Comparison of ENCODE assay signal across 8 cellular contexts in genomic region chrX:100895365-100896075, GRCh38. TPM values are rescaled to one million over a fixed set of nuclear protein-coding genes. Genes with fewer than 3 reads are reported as not detected.
DNase-seq lines count a peak whose midpoint lies in the region; ATAC-seq and TF ChIP-seq lines count a peak whose summit lies in the region.

No MANE protein-coding gene starts in this region.

- H3K4me2 ChIP-seq in fibroblast of lung (ENCODE audit: extremely low read depth, insufficient read depth, low read length), result no peak overlapping the region

- H4K20me1 ChIP-seq in fibroblast of lung (ENCODE audit: control insufficient read depth, extremely low read depth, insufficient read depth, low read length), result no peaks in the 10 kb centered on the region

- no peaks in the 10 kb centered on the region for H3K27me3 ChIP-seq in fibroblast of lung (ENCODE audit: control insufficient read depth, insufficient read depth, low read length)

- no peaks in the 10 kb centered on the region for H3K36me3 ChIP-seq in fibroblast of lung (ENCODE audit: control insufficient read depth, insufficient read depth, low read length)

- no peaks in the 10 kb centered on the region for H3K79me2 ChIP-seq in fibroblast of lung (ENCODE audit: control insufficient read depth, insufficient read depth, low read length)

- H2AFZ ChIP-seq in fibroblast of lung (ENCODE audit: low read length), result no peak overlapping the region

- ATAC-seq in HG03469 (IDR thresholded peaks at IDR 0.05; ENCODE audit: unreplicated experiment) (peak; percentile 46), GM21526 (IDR thresholded peaks at IDR 0.05; ENCODE audit: low FRiP score, unreplicated experiment) (no peak)

- H3K9ac ChIP-seq in fibroblast of lung (ENCODE audit: insufficient read depth, low read length), result no peak overlapping the region

- H3K4me3 ChIP-seq in AG09309 (ENCODE audit: control insufficient read depth, low read depth, low read length) (no peak overlapping the region), fibroblast of lung (replicated peaks in 1 of 4; ENCODE audit: control extremely low read depth in 1 of 4, insufficient read depth in 1 of 4, low read depth in 3 of 4, low read length in 4 of 4) (no peak overlapping the region)

- H3K4me1 ChIP-seq in fibroblast of lung (ENCODE audit: control insufficient read depth, extremely low read depth, insufficient read depth, low read length), result no peaks in the 10 kb centered on the region

- CTCF ChIA-PET in RWPE1 (lab: Yijun Ruan, JAX), result interaction anchor here (0.6 to 0.7 kb wide), 3 partner anchors 44 to 610 kb away, joined by 3 read pairs; no protein-coding TSS in a partner anchor

- no peak overlapping the region for H3K27ac ChIP-seq in RWPE1
- H3K27ac ChIP-seq in fibroblast of lung (ENCODE audit: insufficient read depth, low read length), result no peak overlapping the region

- POLR2A ChIA-PET in RWPE1 (lab: Yijun Ruan, JAX; ENCODE audit: low non-redundant PET), result no interaction called here

- TF ChIP-seq CTCF in AG09309 (IDR thresholded peaks at IDR 0.05; ENCODE audit: control insufficient read depth, insufficient read depth, low read depth, low read length, missing control alignments), result peak; percentile 63
- TF ChIP-seq CTCF in RWPE1 (conservative IDR thresholded peaks at IDR 0.05; ENCODE audit: low read depth), result peak; percentile 44
- TF ChIP-seq CTCF in fibroblast of lung (conservative IDR thresholded peaks at IDR 0.05 in 1 of 2, IDR thresholded peaks at IDR 0.05 in 1 of 2; ENCODE audit: low read depth in 1 of 2, low read length in 2 of 2), result peak; percentile 50 to 67

- DNase-seq in AG09309 (ENCODE audit: low read depth) (no peak), GDM1 (lab: John Stamatoyannopoulos, UW) (peak; percentile 8), RWPE1 (ENCODE audit: low spot score) (peak; percentile 39), fibroblast of lung (ENCODE audit: low read depth in 2 of 2) (peak; percentile 25 to 52), GM19238 (ENCODE audit: insufficient read length, low spot score) (no peak)
- DNase-seq in stimulated activated CD4-positive, alpha-beta T cell treated with anti-CD3 and anti-CD28 coated beads, Interleukin-2, amount 100 ng/mL, for 24 hours, result peak; percentile 11 to 16

- no peaks in the 10 kb centered on the region for H3K9me3 ChIP-seq in fibroblast of lung (ENCODE audit: control insufficient read depth, insufficient read depth, low read depth, low read length)

RNA-seq across cellular contexts. Expression of gene NOX1, which starts 21.4 kb away (rescaled TPM):
- total RNA-seq in fibroblast of lung, result not detected in 2 replicates
- polyA plus RNA-seq in fibroblast of lung, result not detected in 2 replicates
- polyA plus RNA-seq in fibroblast of lung (2012), result not detected in 2 replicates
- polyA minus RNA-seq in fibroblast of lung (ENCODE audit: low replicate concordance), result not detected in 2 replicates

RNA-seq across cellular contexts. Expression of gene XKRX, which starts 33.2 kb away (rescaled TPM):
- under 0.01 and 0.17 TPM in 2 replicates for total RNA-seq in fibroblast of lung
- 0.02 and 0.19 TPM in 2 replicates for polyA plus RNA-seq in fibroblast of lung
- polyA plus RNA-seq in fibroblast of lung (2012), result not detected in 2 replicates
- polyA minus RNA-seq in fibroblast of lung (ENCODE audit: low replicate concordance), result not detected in 2 replicates

Comparison
In these comparisons a context has a peak if more than half of its experiments do, and no peak if none do; other contexts are left out.
1. DNase-seq: peak in GDM1 (single experiment), RWPE1 (single experiment), fibroblast of lung (2 of 2) and stimulated activated CD4-positive, alpha-beta T cell treated with anti-CD3 and anti-CD28 coated beads, Interleukin-2, amount 100 ng/mL, for 24 hours (2 of 2); none in AG09309 (single experiment) and GM19238 (single experiment).
2. Peak in every context shown above with its lines, with median percentiles within 50 percentile points of each other: CTCF ChIP-seq.